ENCODE assay signal across 1 cellular context in the genomic region with DNA sequence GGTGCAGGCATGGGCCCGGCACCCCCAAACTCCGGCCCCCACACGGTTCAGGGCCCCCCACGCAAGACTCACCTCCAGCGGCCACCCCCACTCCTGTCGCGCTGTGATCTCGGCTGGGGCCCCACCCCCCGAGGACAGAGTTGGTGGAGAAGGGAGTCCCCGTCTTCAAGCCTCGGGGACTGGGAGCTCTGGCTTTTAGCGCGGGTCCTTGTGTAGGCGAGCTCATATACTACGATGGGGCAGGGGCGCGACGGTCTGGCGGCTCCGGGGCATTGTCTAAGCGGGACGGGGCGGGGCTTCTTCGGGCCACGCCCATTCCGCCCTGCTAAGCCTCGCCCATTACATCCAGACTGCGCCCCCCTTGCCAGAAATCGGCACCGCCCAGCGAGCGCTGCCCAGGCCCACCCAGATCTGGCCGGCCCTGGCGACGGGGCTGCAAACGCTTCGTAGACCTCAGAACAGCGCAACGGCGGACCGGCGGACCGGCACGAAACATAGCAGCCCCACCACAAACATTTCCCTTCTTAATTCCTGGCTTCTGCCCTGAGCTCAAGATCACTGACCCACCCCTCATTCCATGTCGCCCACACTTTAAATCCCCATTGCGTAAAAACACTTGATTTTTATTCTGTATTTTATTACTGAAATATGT.
A peak's percentile ranks its signal among the peaks of the same experiment; 100 is the strongest.
TF ChIP-seq lines count a peak whose summit lies in the region.

No MANE protein-coding gene starts in this region.

TF ChIP-seq in HepG2, 621 proteins besides CTCF, POLR2A, EP300 and RAD21 (continued from another document and continues in another):
- TF ChIP-seq, protein P1, sequence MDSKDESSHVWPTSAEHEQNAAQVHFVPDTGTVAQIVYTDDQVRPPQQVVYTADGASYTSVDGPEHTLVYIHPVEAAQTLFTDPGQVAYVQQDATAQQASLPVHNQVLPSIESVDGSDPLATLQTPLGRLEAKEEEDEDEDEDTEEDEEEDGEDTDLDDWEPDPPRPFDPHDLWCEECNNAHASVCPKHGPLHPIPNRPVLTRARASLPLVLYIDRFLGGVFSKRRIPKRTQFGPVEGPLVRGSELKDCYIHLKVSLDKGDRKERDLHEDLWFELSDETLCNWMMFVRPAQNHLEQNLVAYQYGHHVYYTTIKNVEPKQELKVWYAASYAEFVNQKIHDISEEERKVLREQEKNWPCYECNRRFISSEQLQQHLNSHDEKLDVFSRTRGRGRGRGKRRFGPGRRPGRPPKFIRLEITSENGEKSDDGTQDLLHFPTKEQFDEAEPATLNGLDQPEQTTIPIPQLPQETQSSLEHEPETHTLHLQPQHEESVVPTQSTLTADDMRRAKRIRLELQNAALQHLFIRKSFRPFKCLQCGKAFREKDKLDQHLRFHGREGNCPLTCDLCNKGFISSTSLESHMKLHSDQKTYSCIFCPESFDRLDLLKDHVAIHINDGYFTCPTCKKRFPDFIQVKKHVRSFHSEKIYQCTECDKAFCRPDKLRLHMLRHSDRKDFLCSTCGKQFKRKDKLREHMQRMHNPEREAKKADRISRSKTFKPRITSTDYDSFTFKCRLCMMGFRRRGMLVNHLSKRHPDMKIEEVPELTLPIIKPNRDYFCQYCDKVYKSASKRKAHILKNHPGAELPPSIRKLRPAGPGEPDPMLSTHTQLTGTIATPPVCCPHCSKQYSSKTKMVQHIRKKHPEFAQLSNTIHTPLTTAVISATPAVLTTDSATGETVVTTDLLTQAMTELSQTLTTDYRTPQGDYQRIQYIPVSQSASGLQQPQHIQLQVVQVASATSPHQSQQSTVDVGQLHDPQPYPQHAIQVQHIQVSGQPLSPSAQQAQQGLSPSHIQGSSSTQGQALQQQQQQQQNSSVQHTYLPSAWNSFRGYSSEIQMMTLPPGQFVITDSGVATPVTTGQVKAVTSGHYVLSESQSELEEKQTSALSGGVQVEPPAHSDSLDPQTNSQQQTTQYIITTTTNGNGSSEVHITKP (CRISPR knock-in tag; IDR thresholded peaks at IDR 0.05; ENCODE audit: low read depth) = peak; percentile 69; the same call in 1 of the 2 replicates
- TF ChIP-seq, protein P2, sequence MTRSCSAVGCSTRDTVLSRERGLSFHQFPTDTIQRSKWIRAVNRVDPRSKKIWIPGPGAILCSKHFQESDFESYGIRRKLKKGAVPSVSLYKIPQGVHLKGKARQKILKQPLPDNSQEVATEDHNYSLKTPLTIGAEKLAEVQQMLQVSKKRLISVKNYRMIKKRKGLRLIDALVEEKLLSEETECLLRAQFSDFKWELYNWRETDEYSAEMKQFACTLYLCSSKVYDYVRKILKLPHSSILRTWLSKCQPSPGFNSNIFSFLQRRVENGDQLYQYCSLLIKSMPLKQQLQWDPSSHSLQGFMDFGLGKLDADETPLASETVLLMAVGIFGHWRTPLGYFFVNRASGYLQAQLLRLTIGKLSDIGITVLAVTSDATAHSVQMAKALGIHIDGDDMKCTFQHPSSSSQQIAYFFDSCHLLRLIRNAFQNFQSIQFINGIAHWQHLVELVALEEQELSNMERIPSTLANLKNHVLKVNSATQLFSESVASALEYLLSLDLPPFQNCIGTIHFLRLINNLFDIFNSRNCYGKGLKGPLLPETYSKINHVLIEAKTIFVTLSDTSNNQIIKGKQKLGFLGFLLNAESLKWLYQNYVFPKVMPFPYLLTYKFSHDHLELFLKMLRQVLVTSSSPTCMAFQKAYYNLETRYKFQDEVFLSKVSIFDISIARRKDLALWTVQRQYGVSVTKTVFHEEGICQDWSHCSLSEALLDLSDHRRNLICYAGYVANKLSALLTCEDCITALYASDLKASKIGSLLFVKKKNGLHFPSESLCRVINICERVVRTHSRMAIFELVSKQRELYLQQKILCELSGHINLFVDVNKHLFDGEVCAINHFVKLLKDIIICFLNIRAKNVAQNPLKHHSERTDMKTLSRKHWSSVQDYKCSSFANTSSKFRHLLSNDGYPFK (CRISPR knock-in tag; IDR thresholded peaks at IDR 0.05; ENCODE audit: borderline replicate concordance) = peak; percentile 79; the same call in 1 of the 2 replicates
- TF ChIP-seq CREB1 (IDR thresholded peaks at IDR 0.05) (no peak), CREB1 (CRISPR knock-in tag; IDR thresholded peaks at IDR 0.05) (no peak), SMAD1 (CRISPR knock-in tag; IDR thresholded peaks at IDR 0.05; ENCODE audit: borderline replicate concordance, low read depth) (peak; percentile 26; the same call in 1 of the 2 replicates), PPARG (CRISPR knock-in tag; conservative IDR thresholded peaks at IDR 0.05) (no peak), ZNF232 (CRISPR knock-in tag; IDR thresholded peaks at IDR 0.05; ENCODE audit: borderline replicate concordance) (no peak), ZFX (CRISPR knock-in tag; IDR thresholded peaks at IDR 0.05; ENCODE audit: low read depth) (peak; percentile 28), ARID2 (CRISPR knock-in tag; IDR thresholded peaks at IDR 0.05; ENCODE audit: borderline replicate concordance) (peak; percentile 94), ZNF143 (CRISPR knock-in tag; IDR thresholded peaks at IDR 0.05) (no peak), EED (CRISPR knock-in tag; IDR thresholded peaks at IDR 0.05) (peak; percentile 91; the same call in 1 of the 2 replicates), ZNF589 (CRISPR knock-in tag; conservative IDR thresholded peaks at IDR 0.05) (0 out of 2 replicates have a peak, but pooled peaks have one; percentile 25), CSRNP2 (CRISPR knock-in tag; conservative IDR thresholded peaks at IDR 0.05; ENCODE audit: low read depth) (no peak), ZBTB7A (CRISPR knock-in tag; IDR thresholded peaks at IDR 0.05) (peak; percentile 60; the same call in 1 of the 2 replicates), CHD2 (IDR thresholded peaks at IDR 0.05; ENCODE audit: low read depth, low read length) (no peak), GZF1 (CRISPR knock-in tag; IDR thresholded peaks at IDR 0.05) (0 out of 2 replicates have a peak, but pooled peaks have one; percentile 41), ZNF230 (CRISPR knock-in tag; IDR thresholded peaks at IDR 0.05) (0 out of 2 replicates have a peak, but pooled peaks have one; percentile 50), ZNF704 (CRISPR knock-in tag; IDR thresholded peaks at IDR 0.05; ENCODE audit: borderline replicate concordance) (0 out of 2 replicates have a peak, but pooled peaks have one; percentile 64), ZSCAN30 (CRISPR knock-in tag; IDR thresholded peaks at IDR 0.05) (no peak), ZMAT3 (CRISPR knock-in tag; conservative IDR thresholded peaks at IDR 0.05) (no peak; the same call in 1 of the 2 replicates), SATB2 (CRISPR knock-in tag; IDR thresholded peaks at IDR 0.05) (peak; percentile 40; the same call in 1 of the 2 replicates), ZNF451 (CRISPR knock-in tag; IDR thresholded peaks at IDR 0.05) (0 out of 2 replicates have a peak, but pooled peaks have one; percentile 18), HCFC1 (IDR thresholded peaks at IDR 0.05; ENCODE audit: low read depth, low read length) (no peak), KDM4B (CRISPR knock-in tag; IDR thresholded peaks at IDR 0.05) (no peak), ZBTB38 (CRISPR knock-in tag; IDR thresholded peaks at IDR 0.05) (peak; percentile 98), ZBTB39 (CRISPR knock-in tag; IDR thresholded peaks at IDR 0.05) (no peak), PHB2 (IDR thresholded peaks at IDR 0.05; ENCODE audit: partially characterized antibody) (no peak), ZNF761 (CRISPR knock-in tag; conservative IDR thresholded peaks at IDR 0.05) (0 out of 2 replicates have a peak, but pooled peaks have one; percentile 12), ASH2L (IDR thresholded peaks at IDR 0.05; ENCODE audit: insufficient read length, low read depth, low read length) (peak; percentile 63), CC2D1A (CRISPR knock-in tag; IDR thresholded peaks at IDR 0.05) (no peak), ZNF501 (CRISPR knock-in tag; IDR thresholded peaks at IDR 0.05) (peak; percentile 92), HNF4A (CRISPR knock-in tag; IDR thresholded peaks at IDR 0.05) (0 out of 2 replicates have a peak, but pooled peaks have one; percentile 2), ZNF878 (CRISPR knock-in tag; IDR thresholded peaks at IDR 0.05) (peak; percentile 97), RNF219 (CRISPR knock-in tag; IDR thresholded peaks at IDR 0.05) (no peak), KDM1A (CRISPR knock-in tag; IDR thresholded peaks at IDR 0.05) (no peak), SALL2 (CRISPR knock-in tag; IDR thresholded peaks at IDR 0.05) (peak; percentile 85; the same call in 1 of the 2 replicates), ZNF207 (IDR thresholded peaks at IDR 0.05; ENCODE audit: borderline replicate concordance) (no peak), HOXD1 (CRISPR knock-in tag; IDR thresholded peaks at IDR 0.05) (no peak), HDAC1 (CRISPR knock-in tag; IDR thresholded peaks at IDR 0.05) (peak; percentile 73; the same call in 1 of the 2 replicates), HIVEP1 (CRISPR knock-in tag; IDR thresholded peaks at IDR 0.05) (no peak), ELF4 (CRISPR knock-in tag; IDR thresholded peaks at IDR 0.05; ENCODE audit: borderline replicate concordance) (0 out of 2 replicates have a peak, but pooled peaks have one; percentile 64), PRMT3 (CRISPR knock-in tag; IDR thresholded peaks at IDR 0.05; ENCODE audit: borderline replicate concordance, low read depth) (peak; percentile 94)
- TF ChIP-seq, protein P3, sequence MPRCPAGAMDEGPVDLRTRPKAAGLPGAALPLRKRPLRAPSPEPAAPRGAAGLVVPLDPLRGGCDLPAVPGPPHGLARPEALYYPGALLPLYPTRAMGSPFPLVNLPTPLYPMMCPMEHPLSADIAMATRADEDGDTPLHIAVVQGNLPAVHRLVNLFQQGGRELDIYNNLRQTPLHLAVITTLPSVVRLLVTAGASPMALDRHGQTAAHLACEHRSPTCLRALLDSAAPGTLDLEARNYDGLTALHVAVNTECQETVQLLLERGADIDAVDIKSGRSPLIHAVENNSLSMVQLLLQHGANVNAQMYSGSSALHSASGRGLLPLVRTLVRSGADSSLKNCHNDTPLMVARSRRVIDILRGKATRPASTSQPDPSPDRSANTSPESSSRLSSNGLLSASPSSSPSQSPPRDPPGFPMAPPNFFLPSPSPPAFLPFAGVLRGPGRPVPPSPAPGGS (CRISPR knock-in tag; IDR thresholded peaks at IDR 0.05) = peak; percentile 96
- TF ChIP-seq, protein P4, sequence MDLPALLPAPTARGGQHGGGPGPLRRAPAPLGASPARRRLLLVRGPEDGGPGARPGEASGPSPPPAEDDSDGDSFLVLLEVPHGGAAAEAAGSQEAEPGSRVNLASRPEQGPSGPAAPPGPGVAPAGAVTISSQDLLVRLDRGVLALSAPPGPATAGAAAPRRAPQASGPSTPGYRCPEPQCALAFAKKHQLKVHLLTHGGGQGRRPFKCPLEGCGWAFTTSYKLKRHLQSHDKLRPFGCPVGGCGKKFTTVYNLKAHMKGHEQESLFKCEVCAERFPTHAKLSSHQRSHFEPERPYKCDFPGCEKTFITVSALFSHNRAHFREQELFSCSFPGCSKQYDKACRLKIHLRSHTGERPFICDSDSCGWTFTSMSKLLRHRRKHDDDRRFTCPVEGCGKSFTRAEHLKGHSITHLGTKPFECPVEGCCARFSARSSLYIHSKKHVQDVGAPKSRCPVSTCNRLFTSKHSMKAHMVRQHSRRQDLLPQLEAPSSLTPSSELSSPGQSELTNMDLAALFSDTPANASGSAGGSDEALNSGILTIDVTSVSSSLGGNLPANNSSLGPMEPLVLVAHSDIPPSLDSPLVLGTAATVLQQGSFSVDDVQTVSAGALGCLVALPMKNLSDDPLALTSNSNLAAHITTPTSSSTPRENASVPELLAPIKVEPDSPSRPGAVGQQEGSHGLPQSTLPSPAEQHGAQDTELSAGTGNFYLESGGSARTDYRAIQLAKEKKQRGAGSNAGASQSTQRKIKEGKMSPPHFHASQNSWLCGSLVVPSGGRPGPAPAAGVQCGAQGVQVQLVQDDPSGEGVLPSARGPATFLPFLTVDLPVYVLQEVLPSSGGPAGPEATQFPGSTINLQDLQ (CRISPR knock-in tag; IDR thresholded peaks at IDR 0.05) = no peak
